15 cellular contexts compared by ENCODE assay signal in genomic region chr22:29821790-29822130, GRCh38. TPM values are rescaled to one million over a fixed set of nuclear protein-coding genes. Genes with fewer than 3 reads are reported as not detected.
A peak's percentile ranks its signal among the peaks of the same experiment; 100 is the strongest.
DNase-seq lines count a peak whose midpoint lies in the region; ATAC-seq, FAIRE-seq and TF ChIP-seq lines count a peak whose summit lies in the region.
"Had no signal": no experiment of that assay in that cellular context is flagged by ENCODE, and none has a peak within 500 bp of the region (broad histone marks: within the 10 kb centered on the region; RNA-seq: fewer than 3 reads in every experiment).

No MANE protein-coding gene starts in this region.

- dilution Hi-C loops in endothelial cell of umbilical vein (cut with MboI; ENCODE audit: extremely low pct_ligation_motif_present, low sequenced_read_pairs), result no loop called here

- no peak overlapping the region for H3K9ac ChIP-seq in PC-3 (ENCODE audit: low read length)
- H3K9ac ChIP-seq in endothelial cell of umbilical vein (replicated peaks; ENCODE audit: extremely low read depth, insufficient read depth, low read length), result no peak overlapping the region

- H3K4me3 ChIP-seq in PC-3 (ENCODE audit: low read length), result no peak overlapping the region
- H3K4me3 ChIP-seq in endothelial cell of umbilical vein (replicated peaks in 1 of 3; ENCODE audit: insufficient read depth in 1 of 3, low read depth in 1 of 3, low read length in 3 of 3), result no peak overlapping the region
- peak overlapping the region in 1 of 8 donors; percentile 5 for H3K4me3 ChIP-seq in spleen
- H3K4me3 ChIP-seq: SK-N-MC, testis had no signal

- WGBS in spleen, 5 donors, result 93 to 100% (median 97%) methylated on average over 2 of the region's 2 CpGs

- no peak overlapping the region for H3K4me3 Mint-ChIP-seq in T-helper 1 cell treated with Interleukin-12 subunit alpha and Interleukin-12 subunit beta and Interleukin-4 antibody, amounts not matched to agents 30 μg/mL and 1 μg/mL, for 36 hours
- H3K4me3 Mint-ChIP-seq: brain; CD8-positive, alpha-beta T cell; nephron progenitor cell had no signal

- FAIRE-seq in endothelial cell of umbilical vein (lab: Jason Lieb, UNC), result no peak

- H3K9me3 ChIP-seq in PC-3 (ENCODE audit: low read length) (no peaks in the 10 kb centered on the region), endothelial cell of umbilical vein (replicated peaks; ENCODE audit: control insufficient read depth, insufficient read depth, low read length) (no peaks in the 10 kb centered on the region), spleen (no peaks in the 10 kb centered on the region)
- H3K9me3 ChIP-seq: testis had no signal

- POLR2A ChIA-PET in PC-3 (lab: Charles Lee; ENCODE audit: unreplicated experiment) (interaction anchor here (0.6 kb wide), 1 partner anchor 81 kb away, joined by 3 read pairs; no protein-coding TSS in a partner anchor), endothelial cell of umbilical vein (lab: Charles Lee) (no interaction called here)

- H3K4me1 Mint-ChIP-seq in T-helper 1 cell treated with Interleukin-12 subunit alpha and Interleukin-12 subunit beta and Interleukin-4 antibody, amounts not matched to agents 30 μg/mL and 1 μg/mL, for 36 hours (ENCODE audit: low read depth), result peaks cover 16% of the 10 kb centered on the region
- H3K4me1 Mint-ChIP-seq: brain had no signal

- H3K36me3 Mint-ChIP-seq in T-helper 1 cell treated with Interleukin-12 subunit alpha and Interleukin-12 subunit beta and Interleukin-4 antibody, amounts not matched to agents 30 μg/mL and 1 μg/mL, for 36 hours (ENCODE audit: low read depth), result peaks cover 45% of the 10 kb centered on the region

- TF ChIP-seq CTCF in PC-3 (conservative IDR thresholded peaks at IDR 0.05; ENCODE audit: low read depth, low read length), result no peak
- no peak for TF ChIP-seq CTCF in endothelial cell of umbilical vein (IDR thresholded peaks at IDR 0.05; ENCODE audit: extremely low read depth in 1 of 2, insufficient read depth in 1 of 2, low read depth in 1 of 2, low read length in 2 of 2)
- TF ChIP-seq CTCF in spleen (IDR thresholded peaks at IDR 0.05 in 8 of 11, conservative IDR thresholded peaks at IDR 0.05 in 3 of 11), result no peak

- H3K9me3 Mint-ChIP-seq in T-helper 1 cell treated with Interleukin-12 subunit alpha and Interleukin-12 subunit beta and Interleukin-4 antibody, amounts not matched to agents 30 μg/mL and 1 μg/mL, for 36 hours, result no peaks in the 10 kb centered on the region
- H3K9me3 Mint-ChIP-seq: brain; CD8-positive, alpha-beta T cell; nephron progenitor cell had no signal

- H3K4me1 ChIP-seq in PC-3 (ENCODE audit: insufficient read depth, low read length) (peaks cover 15% of the 10 kb centered on the region), endothelial cell of umbilical vein (ENCODE audit: control insufficient read depth, extremely low read depth, insufficient read depth, low read length) (peaks cover 20% of the 10 kb centered on the region), spleen (peaks cover 0 to 22% (median 8%) of the 10 kb centered on the region in 6 donors)
- H3K4me1 ChIP-seq: testis had no signal

- H3K4me2 ChIP-seq in PC-3 (ENCODE audit: low read length) (no peak overlapping the region), endothelial cell of umbilical vein (ENCODE audit: insufficient read depth, low read length) (no peak overlapping the region)

- DNase-seq in T-helper 1 cell, result no peak
- no peak for DNase-seq in PC-3
- DNase-seq in endothelial cell of umbilical vein (ENCODE audit: low read depth, low spot score), result no peak
- no peak for DNase-seq in spleen
- DNase-seq in NCI-H2196 (lab: John Stamatoyannopoulos, UW; ENCODE audit: unreplicated experiment), result no peak
- no peak for DNase-seq in NCI-H2107 treated with DMSO at 0.1 percent for 48 hours (lab: John Stamatoyannopoulos, UW; ENCODE audit: unreplicated experiment)
- no peak for DNase-seq in MV-4-11 (lab: John Stamatoyannopoulos, UW)
- DNase-seq: activated CD4-positive, alpha-beta T cell treated with anti-CD3 and anti-CD28 coated beads, Interleukin-2, amount 50 U/mL, for 4 hours; DND-41; nephron progenitor cell had no signal

- TF ChIP-seq POLR2A in endothelial cell of umbilical vein (IDR thresholded peaks at IDR 0.05; ENCODE audit: low read depth, low read length), result no peak
- TF ChIP-seq POLR2A in spleen (IDR thresholded peaks at IDR 0.05), result no peak

- H3K9me2 ChIP-seq in PC-3 (replicated peaks; ENCODE audit: low read length), result no peaks in the 10 kb centered on the region

- no peaks in the 10 kb centered on the region for H3K9me1 ChIP-seq in endothelial cell of umbilical vein (replicated peaks; ENCODE audit: control insufficient read depth, extremely low read depth, insufficient read depth, low read length)

- peak overlapping the region; percentile 55 for H3K27ac ChIP-seq in PC-3 (ENCODE audit: low read length)
- peak overlapping the region; percentile 51 for H3K27ac ChIP-seq in endothelial cell of umbilical vein (ENCODE audit: insufficient read depth, low read depth, low read length)
- peak overlapping the region in 6 of 8 donors; percentile 39 to 86 (median 68) for H3K27ac ChIP-seq in spleen
- H3K27ac ChIP-seq: SK-N-MC, testis had no signal

- CTCF ChIA-PET in PC-3 (lab: Charles Lee) (no interaction called here), endothelial cell of umbilical vein (lab: Charles Lee) (interaction anchor here (0.8 to 1.5 kb wide), 6 partner anchors 22 to 267 kb away, joined by 3 to 8 read pairs (median 4); no protein-coding TSS in a partner anchor)

- no peaks in the 10 kb centered on the region for H3K79me2 ChIP-seq in PC-3 (ENCODE audit: low read length)
- no peaks in the 10 kb centered on the region for H3K79me2 ChIP-seq in endothelial cell of umbilical vein (ENCODE audit: control insufficient read depth, insufficient read depth, low read length)

- no peaks in the 10 kb centered on the region for H3K27me3 Mint-ChIP-seq in T-helper 1 cell treated with Interleukin-12 subunit alpha and Interleukin-12 subunit beta and Interleukin-4 antibody, amounts not matched to agents 30 μg/mL and 1 μg/mL, for 36 hours (ENCODE audit: low read depth)
- H3K27me3 Mint-ChIP-seq: brain had no signal

- BruUV-seq in PC-3 (replicated peaks; lab: Mats Ljungman, UMichigan), result no TSS peak
- no TSS peak for BruUV-seq in endothelial cell of umbilical vein (replicated peaks; lab: Mats Ljungman, UMichigan)

- H3K27me3 ChIP-seq in PC-3 (ENCODE audit: low read length) (no peaks in the 10 kb centered on the region), endothelial cell of umbilical vein (ENCODE audit: control insufficient read depth in 2 of 2, insufficient read depth in 2 of 2, low read length in 2 of 2) (no peaks in the 10 kb centered on the region), spleen (replicated peaks in 1 of 7) (no peaks in the 10 kb centered on the region)
- H3K27me3 ChIP-seq: testis had no signal

- no peak for ATAC-seq in PC-3
- ATAC-seq: CD8-positive, alpha-beta T cell had no signal

- H4K20me1 ChIP-seq in PC-3 (ENCODE audit: low read length) (no peaks in the 10 kb centered on the region), endothelial cell of umbilical vein (replicated peaks; ENCODE audit: control insufficient read depth, extremely low read depth, insufficient read depth, low read length) (no peaks in the 10 kb centered on the region)

- peak overlapping the region; percentile 95 for H3K27ac Mint-ChIP-seq in T-helper 1 cell treated with Interleukin-12 subunit alpha and Interleukin-12 subunit beta and Interleukin-4 antibody, amounts not matched to agents 30 μg/mL and 1 μg/mL, for 36 hours
- H3K27ac Mint-ChIP-seq: CD8-positive, alpha-beta T cell; nephron progenitor cell had no signal

- intact Hi-C loops in PC-3 (cut with micrococcal nuclease) (no loop called here), endothelial cell of umbilical vein (cut with micrococcal nuclease) (loop anchor here (1.0 kb wide), 1 partner anchor 184 kb away; no protein-coding TSS in a partner anchor), spleen (cut with DNase I; ENCODE audit: low total_unique reads) (no loop called here)

- H3F3A ChIP-seq in PC-3 (ENCODE audit: low read length, unreplicated experiment), result no peaks in the 10 kb centered on the region

- peaks cover 14% of the 10 kb centered on the region for H3K36me3 ChIP-seq in PC-3 (ENCODE audit: low read depth, low read length)
- H3K36me3 ChIP-seq in endothelial cell of umbilical vein (ENCODE audit: control insufficient read depth in 2 of 2, extremely low read depth in 1 of 2, insufficient read depth in 2 of 2, low read length in 2 of 2), result peaks cover 9 to 12% of the 10 kb centered on the region in 2 experiments
- peaks cover 0 to 100% (median 88%) of the 10 kb centered on the region in 6 donors for H3K36me3 ChIP-seq in spleen

- H2AFZ ChIP-seq in PC-3 (ENCODE audit: low read length) (no peak overlapping the region), endothelial cell of umbilical vein (ENCODE audit: low read depth, low read length) (no peak overlapping the region)

RNA-seq across cellular contexts. Expression of gene ASCC2, which starts 16.3 kb away (rescaled TPM):
- total RNA-seq in PC-3 (2014; rRNA removed) (37.0 and 49.6 TPM in 2 replicates), endothelial cell of umbilical vein (60.4 and 60.7 TPM in 2 replicates), spleen (10 to 100 TPM; 53.6 to 89.0 (median 68.6) TPM)
- polyA plus RNA-seq in endothelial cell of umbilical vein (43.6 and 51.8 TPM in 2 replicates), spleen (10 to 100 TPM; 34.1 to 47.3 (median 43.0) TPM)
- polyA plus RNA-seq in endothelial cell of umbilical vein (2011; cell fraction: cytosol; rRNA removed), result 40.6 and 45.1 TPM in 2 replicates
- polyA plus RNA-seq in endothelial cell of umbilical vein (2011; cell fraction: nucleus; rRNA removed), result 78.3 and 83.7 TPM in 2 replicates
- polyA plus RNA-seq in endothelial cell of umbilical vein (2012), result 47.4 and 50.7 TPM in 2 replicates
- polyA minus RNA-seq in endothelial cell of umbilical vein, result 69.9 and 72.5 TPM in 2 replicates
- polyA minus RNA-seq in endothelial cell of umbilical vein (2011; cell fraction: cytosol; rRNA and poly(A)+ RNA removed), result 17.8 TPM
- polyA minus RNA-seq in endothelial cell of umbilical vein (2011; cell fraction: nucleus; rRNA and poly(A)+ RNA removed), result 59.7 and 72.2 TPM in 2 replicates

RNA-seq across cellular contexts. Expression of gene UQCR10, which starts 54.6 kb away (rescaled TPM):
- total RNA-seq in PC-3 (2014; rRNA removed), result 116 and 196 TPM in 2 replicates
- total RNA-seq in endothelial cell of umbilical vein, result 94.0 and 96.6 TPM in 2 replicates
- polyA plus RNA-seq in endothelial cell of umbilical vein, result 196 and 215 TPM in 2 replicates
- polyA plus RNA-seq in endothelial cell of umbilical vein (2011; cell fraction: cytosol; rRNA removed), result 228 and 254 TPM in 2 replicates
- polyA plus RNA-seq in endothelial cell of umbilical vein (2011; cell fraction: nucleus; rRNA removed), result 52.5 and 57.9 TPM in 2 replicates
- polyA plus RNA-seq in endothelial cell of umbilical vein (2012), result 132 and 140 TPM in 2 replicates
- polyA minus RNA-seq in endothelial cell of umbilical vein, result 53.0 and 69.3 TPM in 2 replicates
- 48.4 TPM for polyA minus RNA-seq in endothelial cell of umbilical vein (2011; cell fraction: cytosol; rRNA and poly(A)+ RNA removed)
- polyA minus RNA-seq in endothelial cell of umbilical vein (2011; cell fraction: nucleus; rRNA and poly(A)+ RNA removed), result 17.4 and 23.7 TPM in 2 replicates
- total RNA-seq in spleen, result 10 to 100 TPM; 32.8 to 60.4 (median 52.0) TPM
- 100 to 1,000 TPM; 130 to 174 (median 149) TPM for polyA plus RNA-seq in spleen

RNA-seq across cellular contexts. Expression of gene ZMAT5, which starts 55.0 kb away (rescaled TPM):
- total RNA-seq in PC-3 (2014; rRNA removed), result 24.2 and 37.7 TPM in 2 replicates
- 23.1 and 24.9 TPM in 2 replicates for total RNA-seq in endothelial cell of umbilical vein
- 43.6 and 54.8 TPM in 2 replicates for polyA plus RNA-seq in endothelial cell of umbilical vein
- 28.0 and 32.4 TPM in 2 replicates for polyA plus RNA-seq in endothelial cell of umbilical vein (2011; cell fraction: cytosol; rRNA removed)
- polyA plus RNA-seq in endothelial cell of umbilical vein (2011; cell fraction: nucleus; rRNA removed), result 12.6 and 14.8 TPM in 2 replicates
- 18.2 and 23.2 TPM in 2 replicates for polyA plus RNA-seq in endothelial cell of umbilical vein (2012)
- polyA minus RNA-seq in endothelial cell of umbilical vein, result 6.7 and 7.3 TPM in 2 replicates
- polyA minus RNA-seq in endothelial cell of umbilical vein (2011; cell fraction: cytosol; rRNA and poly(A)+ RNA removed), result 1.6 TPM
- polyA minus RNA-seq in endothelial cell of umbilical vein (2011; cell fraction: nucleus; rRNA and poly(A)+ RNA removed), result 2.7 and 3.0 TPM in 2 replicates
- total RNA-seq in spleen, result 10 to 100 TPM; 15.1 to 26.8 (median 18.7) TPM
- 10 to 100 TPM; 20.7 to 27.0 (median 23.4) TPM for polyA plus RNA-seq in spleen
